In the genomic region with DNA sequence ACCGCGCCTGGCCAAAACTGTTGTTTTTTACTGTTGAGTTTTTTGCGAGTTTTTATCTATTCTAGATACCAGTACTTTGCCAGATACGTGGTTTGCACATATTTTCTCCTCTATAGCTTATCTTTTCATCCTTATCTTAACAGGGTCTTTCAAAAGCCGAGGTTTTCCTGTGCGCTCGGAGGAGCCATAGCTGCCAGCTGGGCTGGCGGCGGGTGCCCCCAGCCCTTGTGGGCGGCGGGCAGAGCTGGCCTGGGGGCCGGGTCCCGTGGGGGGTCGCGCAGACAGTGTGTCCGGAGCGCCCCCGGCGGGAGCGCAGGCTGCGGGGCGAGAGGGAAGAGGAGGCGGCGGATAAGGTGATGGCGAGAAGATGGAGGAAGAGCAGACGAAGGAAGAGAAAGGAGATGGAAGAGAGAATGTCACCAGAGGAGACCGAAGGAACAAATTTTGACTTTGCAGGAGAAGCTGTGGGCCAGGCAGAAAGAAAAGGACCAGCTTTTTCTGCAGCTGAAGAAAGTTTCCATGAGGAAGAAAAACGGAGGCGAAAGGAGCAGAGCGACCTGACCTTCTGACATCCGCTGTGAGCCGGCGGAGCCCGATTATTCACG, we compare ENCODE assay signal across 9 cellular contexts. TPM values are rescaled to one million over a fixed set of nuclear protein-coding genes. Genes with fewer than 3 reads are reported as not detected.
DNase-seq lines count a peak whose midpoint lies in the region; ATAC-seq lines count a peak whose summit lies in the region.
"Had no signal": no experiment of that assay in that cellular context is flagged by ENCODE, and none has a peak within 500 bp of the region (broad histone marks: within the 10 kb centered on the region; RNA-seq: fewer than 3 reads in every experiment).

No MANE protein-coding gene starts in this region.

- H3K9me3 Mint-ChIP-seq in T-helper 2 cell treated with Interferon-gamma antibody and Interleukin-4, amounts not matched to agents 5 μg/mL and 100 μg/mL, for 36 hours = no peaks in the 10 kb centered on the region

- peaks cover 3% of the 10 kb centered on the region for H3K36me3 Mint-ChIP-seq in T-helper 2 cell treated with Interferon-gamma antibody and Interleukin-4, amounts not matched to agents 5 μg/mL and 100 μg/mL, for 36 hours (ENCODE audit: low read depth)

- peak; percentile 11 for ATAC-seq in HG02610 (IDR thresholded peaks at IDR 0.05; ENCODE audit: unreplicated experiment)
- peak; percentile 68 for ATAC-seq in Right ventricle myocardium superior (ENCODE audit: poor library complexity)

- H3K4me1 Mint-ChIP-seq in T-helper 2 cell treated with Interferon-gamma antibody and Interleukin-4, amounts not matched to agents 5 μg/mL and 100 μg/mL, for 36 hours (ENCODE audit: low read depth) = peaks cover 17% of the 10 kb centered on the region

- H3K27ac Mint-ChIP-seq in T-helper 2 cell treated with Interferon-gamma antibody and Interleukin-4, amounts not matched to agents 5 μg/mL and 100 μg/mL, for 36 hours = peak overlapping the region; percentile 86

- intact Hi-C loops in Right ventricle myocardium superior (cut with DNase I) = no loop called here

- H3K4me3 Mint-ChIP-seq in T-helper 2 cell treated with Interferon-gamma antibody and Interleukin-4, amounts not matched to agents 5 μg/mL and 100 μg/mL, for 36 hours = peak overlapping the region; percentile 89

- peaks cover 3% of the 10 kb centered on the region for H3K27me3 Mint-ChIP-seq in T-helper 2 cell treated with Interferon-gamma antibody and Interleukin-4, amounts not matched to agents 5 μg/mL and 100 μg/mL, for 36 hours (ENCODE audit: low read depth)

- H3K27ac ChIP-seq in skin epidermis = peak overlapping the region in 18 of 21 experiments; percentile 6 to 87 (median 70)

- peak overlapping the region; percentile 30 to 47 (median 37) for H3K4me3 ChIP-seq in skin epidermis

- DNase-seq in NCI-H1092 treated with DMSO at 0.1 percent for 48 hours (lab: John Stamatoyannopoulos, UW) = peak; percentile 59
- no peak for DNase-seq in NCI-H1092 (lab: John Stamatoyannopoulos, UW)
- DNase-seq in T-helper 2 cell treated with Interferon-gamma antibody and Interleukin-4, amounts not matched to agents 5 μg/mL and 100 μg/mL, for 36 hours (ENCODE audit: low spot score) = no peak
- DNase-seq in Right ventricle myocardium superior = no peak
- no peak for DNase-seq in NCI-H2029 (lab: John Stamatoyannopoulos, UW)
- no peak for DNase-seq in NCI-H2196 (lab: John Stamatoyannopoulos, UW; ENCODE audit: unreplicated experiment)

RNA-seq across cellular contexts. Expression of gene EIF4A2, which starts 11.0 kb away (rescaled TPM):
- total RNA-seq in Right ventricle myocardium superior = 415 TPM

RNA-seq across cellular contexts. Expression of gene RFC4, which starts 33.9 kb away (rescaled TPM):
- 8.6 TPM for total RNA-seq in Right ventricle myocardium superior

RNA-seq across cellular contexts. Expression of gene KNG1, which starts 55.2 kb away (rescaled TPM):
- total RNA-seq in Right ventricle myocardium superior = 0.43 TPM
- total RNA-seq: activated CD8-positive, alpha-beta memory T cell treated with anti-CD3 and anti-CD28 coated beads for 36 hours had no signal
